ENCODE assay signal across 17 cellular contexts in the genomic region with DNA sequence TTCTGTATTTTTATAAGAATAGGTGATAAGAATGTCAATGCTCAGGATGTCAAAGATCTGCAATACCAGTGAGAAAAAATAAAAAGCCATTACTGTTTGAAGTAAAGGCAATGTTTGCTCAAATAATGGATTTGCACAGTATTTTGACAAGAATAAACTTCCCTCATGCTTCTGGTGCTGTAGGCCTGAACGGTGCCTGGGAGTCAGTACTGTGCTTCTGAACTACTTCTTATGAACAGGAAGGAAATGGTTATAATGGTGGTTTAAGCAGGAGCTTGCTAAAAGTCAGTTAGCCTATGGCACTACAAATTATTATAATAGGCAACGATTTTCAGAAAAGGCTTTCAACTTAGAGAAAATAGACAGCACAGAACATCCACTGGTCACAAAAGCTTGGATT.
A peak's percentile ranks its signal among the peaks of the same experiment; 100 is the strongest.
DNase-seq lines count a peak whose midpoint lies in the region; ATAC-seq, FAIRE-seq and TF ChIP-seq lines count a peak whose summit lies in the region.
"Had no signal": no experiment of that assay in that cellular context is flagged by ENCODE, and none has a peak within 500 bp of the region (broad histone marks: within the 10 kb centered on the region; RNA-seq: fewer than 3 reads in every experiment).

No MANE protein-coding gene starts in this region.

- no peak overlapping the region for H2AFZ ChIP-seq in MM.1S (ENCODE audit: low read length)

- no peaks in the 10 kb centered on the region for H3K79me2 ChIP-seq in MM.1S (ENCODE audit: low read length)

- no peaks in the 10 kb centered on the region for H3K9me3 ChIP-seq in MM.1S (replicated peaks; ENCODE audit: insufficient read depth, low read length)
- peaks cover 0 to 3% (median 0%) of the 10 kb centered on the region in 3 donors for H3K9me3 ChIP-seq in tibial artery
- H3K9me3 ChIP-seq in CD8-positive, alpha-beta T cell (ENCODE audit: low read length) = no peaks in the 10 kb centered on the region

- H3K4me3 Mint-ChIP-seq in natural killer cell = peak overlapping the region; percentile 28
- H3K4me3 Mint-ChIP-seq in natural killer cell treated with Interleukin-12 subunit alpha and Interleukin-12 subunit beta and Interleukin-15 and Interleukin-18, amount 100 ng/mL, for 72 hours = no peak overlapping the region
- no peak overlapping the region for H3K4me3 Mint-ChIP-seq in CD8-positive, alpha-beta T cell
- H3K4me3 Mint-ChIP-seq: T-helper 2 cell treated with Interferon-gamma antibody and Interleukin-4, amounts not matched to agents 5 μg/mL and 100 μg/mL, for 36 hours had no signal

- no peak for FAIRE-seq in GM12892 (lab: Jason Lieb, UNC)

- no peaks in the 10 kb centered on the region for H4K20me1 ChIP-seq in MM.1S (ENCODE audit: insufficient read depth, low read length)

- peak overlapping the region in 1 of 2 donors; percentile 43 for H3K27ac Mint-ChIP-seq in natural killer cell
- no peak overlapping the region for H3K27ac Mint-ChIP-seq in natural killer cell treated with Interleukin-12 subunit alpha and Interleukin-12 subunit beta and Interleukin-15 and Interleukin-18, amount 100 ng/mL, for 72 hours
- no peak overlapping the region for H3K27ac Mint-ChIP-seq in CD8-positive, alpha-beta T cell
- H3K27ac Mint-ChIP-seq: T-helper 2 cell treated with Interferon-gamma antibody and Interleukin-4, amounts not matched to agents 5 μg/mL and 100 μg/mL, for 36 hours had no signal

- H3K27me3 Mint-ChIP-seq in natural killer cell (ENCODE audit: low read depth in 2 of 2) = no peaks in the 10 kb centered on the region
- no peaks in the 10 kb centered on the region for H3K27me3 Mint-ChIP-seq in natural killer cell treated with Interleukin-12 subunit alpha and Interleukin-12 subunit beta and Interleukin-15 and Interleukin-18, amount 100 ng/mL, for 72 hours
- no peaks in the 10 kb centered on the region for H3K27me3 Mint-ChIP-seq in CD8-positive, alpha-beta T cell (ENCODE audit: low read depth)

- H3K4me1 ChIP-seq in MM.1S (ENCODE audit: low read length) (no peaks in the 10 kb centered on the region), tibial artery (no peaks in the 10 kb centered on the region)
- H3K4me1 ChIP-seq in CD8-positive, alpha-beta T cell (ENCODE audit: insufficient read depth, low read length) = no peaks in the 10 kb centered on the region

- CTCF ChIA-PET in CD8-positive, alpha-beta T cell (lab: Charles Lee) = no interaction called here

- ATAC-seq in natural killer cell = peak in 1 of 3 donors; percentile 64
- ATAC-seq in natural killer cell treated with Interleukin-12 subunit alpha and Interleukin-12 subunit beta and Interleukin-15 and Interleukin-18, amount 100 ng/mL, for 72 hours = no peak
- ATAC-seq in CD8-positive, alpha-beta T cell = no peak

- no peaks in the 10 kb centered on the region for H3K36me3 ChIP-seq in MM.1S (replicated peaks; ENCODE audit: insufficient read depth, low read length)
- H3K36me3 ChIP-seq in tibial artery = no peaks in the 10 kb centered on the region
- H3K36me3 ChIP-seq in CD8-positive, alpha-beta T cell (ENCODE audit: insufficient read depth, low read length) = no peaks in the 10 kb centered on the region

- no peaks in the 10 kb centered on the region for H3K9me2 ChIP-seq in MM.1S (replicated peaks; ENCODE audit: insufficient read depth, low read length)

- H3K9me3 Mint-ChIP-seq in natural killer cell = peaks cover 2 to 5% of the 10 kb centered on the region in 2 donors
- peaks cover 5% of the 10 kb centered on the region for H3K9me3 Mint-ChIP-seq in natural killer cell treated with Interleukin-12 subunit alpha and Interleukin-12 subunit beta and Interleukin-15 and Interleukin-18, amount 100 ng/mL, for 72 hours
- peaks cover 7% of the 10 kb centered on the region for H3K9me3 Mint-ChIP-seq in CD8-positive, alpha-beta T cell

- H3K4me3 ChIP-seq in MM.1S (ENCODE audit: low read length) (no peak overlapping the region), tibial artery (no peak overlapping the region)
- H3K4me3 ChIP-seq in CD8-positive, alpha-beta T cell (ENCODE audit: low read depth, low read length) = no peak overlapping the region

- H3K27me3 ChIP-seq in MM.1S (replicated peaks; ENCODE audit: insufficient read depth, low read length) = no peaks in the 10 kb centered on the region
- H3K27me3 ChIP-seq in tibial artery = no peaks in the 10 kb centered on the region
- no peaks in the 10 kb centered on the region for H3K27me3 ChIP-seq in CD8-positive, alpha-beta T cell (ENCODE audit: insufficient read depth, low read length)

- intact Hi-C loops in natural killer cell (cut with micrococcal nuclease) = no loop called here
- intact Hi-C loops in tibial artery (cut with DNase I; ENCODE audit: low total_unique reads) = no loop called here
- intact Hi-C loops in CD8-positive, alpha-beta T cell (cut with DNase I, micrococcal nuclease) = no loop called here

- DNase-seq in natural killer cell = no peak
- DNase-seq in natural killer cell treated with Interleukin-12 subunit alpha and Interleukin-12 subunit beta and Interleukin-15 and Interleukin-18, amount 100 ng/mL, for 72 hours (ENCODE audit: low spot score) = no peak
- peak; percentile 18 for DNase-seq in MM.1S
- DNase-seq in OCI-M1 (lab: John Stamatoyannopoulos, UW) = peak; percentile 36
- DNase-seq in GM12892 (ENCODE audit: insufficient read length) = no peak
- DNase-seq in GM13977 (ENCODE audit: low spot score) = no peak
- no peak for DNase-seq in tibial artery
- no peak for DNase-seq in CD8-positive, alpha-beta T cell
- DNase-seq: 8988T, DMS 273 treated with DMSO at 0.1 percent for 48 hours, HCEC 1CT, NCI-H1105, NCI-H187, NCI-H345, NCI-H526 treated with DMSO at 0.1 percent for 48 hours, RPMI8226 had no signal

- POLR2A ChIA-PET in CD8-positive, alpha-beta T cell (lab: Charles Lee) = no interaction called here

- H3F3A ChIP-seq in MM.1S (ENCODE audit: insufficient read depth, low read length) = no peaks in the 10 kb centered on the region

- H3K36me3 Mint-ChIP-seq in natural killer cell = peaks cover 7% of the 10 kb centered on the region
- H3K36me3 Mint-ChIP-seq in natural killer cell treated with Interleukin-12 subunit alpha and Interleukin-12 subunit beta and Interleukin-15 and Interleukin-18, amount 100 ng/mL, for 72 hours = peaks cover 8% of the 10 kb centered on the region
- H3K36me3 Mint-ChIP-seq in CD8-positive, alpha-beta T cell = no peaks in the 10 kb centered on the region

- H3K27ac ChIP-seq in MM.1S (ENCODE audit: low read length) (no peak overlapping the region), tibial artery (no peak overlapping the region)
- no peak overlapping the region for H3K27ac ChIP-seq in CD8-positive, alpha-beta T cell (ENCODE audit: low read depth, low read length)

- in situ Hi-C loops in GM13977 (cut with MboI; ENCODE audit: low pct_unique_long_range_greater_than_20kb, low sequenced_read_pairs, unreplicated experiment) = no loop called here

- peaks cover 7 to 16% of the 10 kb centered on the region in 2 donors for H3K4me1 Mint-ChIP-seq in natural killer cell
- peaks cover 8 to 11% of the 10 kb centered on the region in 2 donors for H3K4me1 Mint-ChIP-seq in natural killer cell treated with Interleukin-12 subunit alpha and Interleukin-12 subunit beta and Interleukin-15 and Interleukin-18, amount 100 ng/mL, for 72 hours (ENCODE audit: low read depth in 2 of 2)
- H3K4me1 Mint-ChIP-seq in CD8-positive, alpha-beta T cell (ENCODE audit: low read depth) = no peaks in the 10 kb centered on the region

- no peak for TF ChIP-seq POLR2A in GM12892 (IDR thresholded peaks at IDR 0.05; ENCODE audit: low read depth, low read length)

- TF ChIP-seq CTCF in natural killer cell (IDR thresholded peaks at IDR 0.05) (no peak), MM.1S (IDR thresholded peaks at IDR 0.05; ENCODE audit: low read length) (no peak), GM13977 (IDR thresholded peaks at IDR 0.05; ENCODE audit: extremely low read depth, insufficient read depth, missing control alignments) (no peak), tibial artery (IDR thresholded peaks at IDR 0.05) (no peak)
- no peak for TF ChIP-seq CTCF in CD8-positive, alpha-beta T cell (IDR thresholded peaks at IDR 0.05)

- H3K9ac ChIP-seq in MM.1S (ENCODE audit: low read length) = no peak overlapping the region

- H3K4me2 ChIP-seq in MM.1S (ENCODE audit: low read depth, low read length) = no peak overlapping the region

Comparison
In these comparisons a context has a peak if more than half of its experiments do, and no peak if none do; other contexts are left out.
1. DNase-seq: peak in MM.1S (single experiment) and OCI-M1 (single experiment); none in natural killer cell (single experiment), natural killer cell treated with Interleukin-12 subunit alpha and Interleukin-12 subunit beta and Interleukin-15 and Interleukin-18, amount 100 ng/mL, for 72 hours (single experiment), GM12892 (single experiment), GM13977 (single experiment), tibial artery (0 of 2) and CD8-positive, alpha-beta T cell (0 of 7).